ENCODE assay signal across 23 cellular contexts in genomic region chr6:111618407-111618806, GRCh38.
"Had no signal": no experiment of that assay in that cellular context is flagged by ENCODE, and none has a peak within 500 bp of the region (broad histone marks: within the 10 kb centered on the region; RNA-seq: fewer than 3 reads in every experiment).

No MANE protein-coding gene starts in this region.

- DNase-seq: Kasumi-1, KG1, MM.1S, NCI-H1092, NCI-H1436, NCI-H187, NCI-H2029, NCI-H2081 treated with DMSO at 0.1 percent for 48 hours, NCI-H2171, NCI-H226, NCI-H446, NCI-H510A, NCI-H524 treated with DMSO at 0.1 percent for 48 hours, NCI-H69, NCI-H774, Right ventricle myocardium superior, RPMI8226, SIG-M5 had no signal

- H3K4me3 ChIP-seq: SJSA1, SK-N-MC had no signal

- H3K27ac ChIP-seq: HL-60, SJSA1, SK-N-MC had no signal

- FAIRE-seq: HTR-8/SVneo, RCC 7860 had no signal

- H3K4me1 ChIP-seq: SJSA1 had no signal

- H3K36me3 ChIP-seq: SJSA1 had no signal

- H3K9me3 ChIP-seq: SJSA1 had no signal

- H3K27me3 ChIP-seq: SJSA1 had no signal
